Comparison of ENCODE assay signal across 8 cellular contexts in the genomic region with DNA sequence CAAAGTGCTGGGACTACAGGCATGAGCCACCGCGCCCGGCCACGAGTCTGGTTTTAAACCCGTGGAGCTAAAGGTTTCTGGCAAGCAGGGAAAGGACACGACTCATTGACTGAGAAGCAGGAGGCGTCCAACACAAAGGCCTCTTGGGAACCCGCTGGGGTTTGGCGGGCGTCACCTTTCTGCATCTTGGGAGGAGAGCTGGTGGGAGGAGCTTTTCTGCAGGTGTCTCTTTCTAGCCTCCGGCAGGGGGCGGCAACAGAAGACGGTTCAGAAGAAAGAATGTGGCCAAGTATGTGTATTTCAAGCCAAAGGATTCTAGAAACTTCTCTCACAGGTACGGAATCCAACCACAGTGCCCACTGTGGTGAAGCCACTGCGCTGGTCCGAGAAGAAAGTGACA.
DNase-seq lines count a peak whose midpoint lies in the region; ATAC-seq and TF ChIP-seq lines count a peak whose summit lies in the region.

No MANE protein-coding gene starts in this region.

- TF ChIP-seq EP300 in neural cell (conservative IDR thresholded peaks at IDR 0.05; ENCODE audit: poor library complexity, severe bottlenecking) (no peak), suprapubic skin (IDR thresholded peaks at IDR 0.05) (no peak)

- WGBS in suprapubic skin: 30% methylated on average over 16 of the region's 16 CpGs

- no peak overlapping the region for H3K9ac ChIP-seq in neural cell (ENCODE audit: low read length)

- H2AFZ ChIP-seq in neural cell (ENCODE audit: low read depth, low read length): no peak overlapping the region

- no peak overlapping the region for H3K4me3 ChIP-seq in neural cell (ENCODE audit: low read length)
- H3K4me3 ChIP-seq in suprapubic skin: no peak overlapping the region

- no peaks in the 10 kb centered on the region for H3K9me2 ChIP-seq in neural cell (ENCODE audit: insufficient read depth, low read length)

- peaks cover 57% of the 10 kb centered on the region for H3K4me1 ChIP-seq in suprapubic skin

- no peak overlapping the region for H3K4me2 ChIP-seq in neural cell (ENCODE audit: low read length)

- DNase-seq in NCI-H748 (lab: John Stamatoyannopoulos, UW; ENCODE audit: unreplicated experiment): peak; percentile 43
- no peak for DNase-seq in NCI-H748 treated with DMSO at 0.1 percent for 48 hours (lab: John Stamatoyannopoulos, UW)
- DNase-seq in NOMO-1 treated with DMSO at 0.1 percent for 48 hours (lab: John Stamatoyannopoulos, UW; ENCODE audit: unreplicated experiment): peak; percentile 73
- DNase-seq in activated T-cell treated with anti-CD3 and anti-CD28 coated beads for 4 hours: peak; percentile 46
- peak; percentile 44 for DNase-seq in fibroblast of gingiva (ENCODE audit: low read depth)
- DNase-seq in suprapubic skin (ENCODE audit: low spot score in 2 of 2): peak; percentile 79 to 89

- no peaks in the 10 kb centered on the region for H3F3A ChIP-seq in neural cell (ENCODE audit: insufficient read depth, low read length, poor library complexity, severe bottlenecking)

- H3K27me3 ChIP-seq in neural cell (ENCODE audit: insufficient read depth, low read depth, low read length) (no peaks in the 10 kb centered on the region), suprapubic skin (no peaks in the 10 kb centered on the region)

- H3K9me3 ChIP-seq in neural cell (ENCODE audit: low read length) (no peaks in the 10 kb centered on the region), suprapubic skin (no peaks in the 10 kb centered on the region)

- no peak for ATAC-seq in HG02588 (IDR thresholded peaks at IDR 0.05; ENCODE audit: unreplicated experiment)

- no peaks in the 10 kb centered on the region for H4K20me1 ChIP-seq in neural cell (ENCODE audit: insufficient read depth)

- no peak for TF ChIP-seq RAD21 in neural cell (conservative IDR thresholded peaks at IDR 0.05)

- H3K79me2 ChIP-seq in neural cell (replicated peaks; ENCODE audit: insufficient read depth, low read length): peaks cover 20% of the 10 kb centered on the region

- no peak for TF ChIP-seq POLR2A in suprapubic skin (IDR thresholded peaks at IDR 0.05)

- TF ChIP-seq CTCF in neural cell (IDR thresholded peaks at IDR 0.05; ENCODE audit: poor library complexity, severe bottlenecking) (peak; percentile 14), suprapubic skin (IDR thresholded peaks at IDR 0.05) (peak; percentile 20 to 45)

- H3K36me3 ChIP-seq in neural cell (ENCODE audit: insufficient read depth, low read length) (no peaks in the 10 kb centered on the region), suprapubic skin (no peaks in the 10 kb centered on the region)

- no peak overlapping the region for H3K27ac ChIP-seq in neural cell (ENCODE audit: low read length)
- peak overlapping the region; percentile 68 for H3K27ac ChIP-seq in suprapubic skin

TF ChIP-seq in neural cell, 6 proteins besides CTCF, POLR2A, EP300 and RAD21:
- no peak for TF ChIP-seq TAF1 (IDR thresholded peaks at IDR 0.05; ENCODE audit: low read depth)
- TF ChIP-seq SMC3 (conservative IDR thresholded peaks at IDR 0.05; ENCODE audit: poor library complexity): no peak
- TF ChIP-seq, protein P1, sequence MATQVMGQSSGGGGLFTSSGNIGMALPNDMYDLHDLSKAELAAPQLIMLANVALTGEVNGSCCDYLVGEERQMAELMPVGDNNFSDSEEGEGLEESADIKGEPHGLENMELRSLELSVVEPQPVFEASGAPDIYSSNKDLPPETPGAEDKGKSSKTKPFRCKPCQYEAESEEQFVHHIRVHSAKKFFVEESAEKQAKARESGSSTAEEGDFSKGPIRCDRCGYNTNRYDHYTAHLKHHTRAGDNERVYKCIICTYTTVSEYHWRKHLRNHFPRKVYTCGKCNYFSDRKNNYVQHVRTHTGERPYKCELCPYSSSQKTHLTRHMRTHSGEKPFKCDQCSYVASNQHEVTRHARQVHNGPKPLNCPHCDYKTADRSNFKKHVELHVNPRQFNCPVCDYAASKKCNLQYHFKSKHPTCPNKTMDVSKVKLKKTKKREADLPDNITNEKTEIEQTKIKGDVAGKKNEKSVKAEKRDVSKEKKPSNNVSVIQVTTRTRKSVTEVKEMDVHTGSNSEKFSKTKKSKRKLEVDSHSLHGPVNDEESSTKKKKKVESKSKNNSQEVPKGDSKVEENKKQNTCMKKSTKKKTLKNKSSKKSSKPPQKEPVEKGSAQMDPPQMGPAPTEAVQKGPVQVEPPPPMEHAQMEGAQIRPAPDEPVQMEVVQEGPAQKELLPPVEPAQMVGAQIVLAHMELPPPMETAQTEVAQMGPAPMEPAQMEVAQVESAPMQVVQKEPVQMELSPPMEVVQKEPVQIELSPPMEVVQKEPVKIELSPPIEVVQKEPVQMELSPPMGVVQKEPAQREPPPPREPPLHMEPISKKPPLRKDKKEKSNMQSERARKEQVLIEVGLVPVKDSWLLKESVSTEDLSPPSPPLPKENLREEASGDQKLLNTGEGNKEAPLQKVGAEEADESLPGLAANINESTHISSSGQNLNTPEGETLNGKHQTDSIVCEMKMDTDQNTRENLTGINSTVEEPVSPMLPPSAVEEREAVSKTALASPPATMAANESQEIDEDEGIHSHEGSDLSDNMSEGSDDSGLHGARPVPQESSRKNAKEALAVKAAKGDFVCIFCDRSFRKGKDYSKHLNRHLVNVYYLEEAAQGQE (IDR thresholded peaks at IDR 0.05; ENCODE audit: borderline replicate concordance): no peak
- TF ChIP-seq POLR2AphosphoS5 (IDR thresholded peaks at IDR 0.05): no peak
- no peak for TF ChIP-seq EZH2 (IDR thresholded peaks at IDR 0.05; ENCODE audit: borderline replicate concordance, insufficient read depth, low read length, poor library complexity, severe bottlenecking)
- TF ChIP-seq MXI1 (conservative IDR thresholded peaks at IDR 0.05; ENCODE audit: poor library complexity, severe bottlenecking): no peak
